ENCODE assay signal across 10 cellular contexts in genomic region chr22:31289335-31289734, GRCh38. TPM values are rescaled to one million over a fixed set of nuclear protein-coding genes. Genes with fewer than 3 reads are reported as not detected.
A peak's percentile ranks its signal among the peaks of the same experiment; 100 is the strongest.
DNase-seq lines count a peak whose midpoint lies in the region; ATAC-seq and TF ChIP-seq lines count a peak whose summit lies in the region.
"Had no signal": no experiment of that assay in that cellular context is flagged by ENCODE, and none has a peak within 500 bp of the region (broad histone marks: within the 10 kb centered on the region; RNA-seq: fewer than 3 reads in every experiment).

No MANE protein-coding gene starts in this region.

- H3K9me2 ChIP-seq in SU-DHL-6 (replicated peaks; ENCODE audit: insufficient read depth, low read length) = no peaks in the 10 kb centered on the region

- H3K4me2 ChIP-seq in SU-DHL-6 (ENCODE audit: low read depth, low read length, poor library complexity, severe bottlenecking) = peak overlapping the region; percentile 100

- H3K36me3 ChIP-seq in SU-DHL-6 (ENCODE audit: low read length) = no peaks in the 10 kb centered on the region
- H3K36me3 ChIP-seq in thymus (ENCODE audit: control insufficient read depth, insufficient read depth) = peaks cover 61% of the 10 kb centered on the region
- H3K36me3 ChIP-seq in MG63 = no peaks in the 10 kb centered on the region

- DNase-seq in activated T-cell treated with anti-CD3 and anti-CD28 coated beads, Interleukin-2, amount 50 U/mL, for 24 hours = no peak
- DNase-seq in activated T-cell treated with anti-CD3 and anti-CD28 coated beads, Interleukin-2, amount 50 U/mL, for 1 hour = no peak
- DNase-seq in HPDE6-E6E7 (ENCODE audit: extremely low spot score) (no peak), MG63 (no peak)
- DNase-seq: endodermal cell, T1000 had no signal

- H3K79me2 ChIP-seq in SU-DHL-6 (ENCODE audit: insufficient read depth, low read length) = no peaks in the 10 kb centered on the region

- H3K27me3 Mint-ChIP-seq in activated T-cell treated with anti-CD3 and anti-CD28 coated beads, Interleukin-2, amount 50 U/mL, for 24 hours = no peaks in the 10 kb centered on the region

- ATAC-seq in HG02840 (IDR thresholded peaks at IDR 0.05; ENCODE audit: low FRiP score, unreplicated experiment) = no peak

- H2AFZ ChIP-seq in SU-DHL-6 (ENCODE audit: low read depth, low read length, severe bottlenecking) = no peak overlapping the region

- peaks cover 86% of the 10 kb centered on the region for H3K4me1 Mint-ChIP-seq in activated T-cell treated with anti-CD3 and anti-CD28 coated beads, Interleukin-2, amount 50 U/mL, for 24 hours (ENCODE audit: low read depth)

- peak overlapping the region; percentile 72 for H3K4me3 ChIP-seq in SU-DHL-6 (ENCODE audit: insufficient read depth, low read length, poor library complexity, severe bottlenecking)
- peak overlapping the region; percentile 100 for H3K4me3 ChIP-seq in thymus (ENCODE audit: low read length)
- no peak overlapping the region for H3K4me3 ChIP-seq in MG63

- no peaks in the 10 kb centered on the region for H3K9me3 ChIP-seq in SU-DHL-6 (ENCODE audit: insufficient read depth, low read length)
- H3K9me3 ChIP-seq in thymus (ENCODE audit: control insufficient read depth) = no peaks in the 10 kb centered on the region
- H3K9me3 ChIP-seq in MG63 = no peaks in the 10 kb centered on the region

- WGBS in thymus = 76% methylated on average over 13 of the region's 13 CpGs

- TF ChIP-seq CTCF in SU-DHL-6 (IDR thresholded peaks at IDR 0.05; ENCODE audit: insufficient read depth, low read length, poor library complexity, severe bottlenecking) = no peak

- peak overlapping the region; percentile 99 for H3K27ac Mint-ChIP-seq in activated T-cell treated with anti-CD3 and anti-CD28 coated beads, Interleukin-2, amount 50 U/mL, for 24 hours
- H3K27ac Mint-ChIP-seq: endodermal cell had no signal

- H3K4me3 Mint-ChIP-seq in activated T-cell treated with anti-CD3 and anti-CD28 coated beads, Interleukin-2, amount 50 U/mL, for 24 hours = peak overlapping the region; percentile 94
- H3K4me3 Mint-ChIP-seq: endodermal cell had no signal

- H3K36me3 Mint-ChIP-seq in activated T-cell treated with anti-CD3 and anti-CD28 coated beads, Interleukin-2, amount 50 U/mL, for 24 hours (ENCODE audit: low read depth) = peaks cover 26% of the 10 kb centered on the region

- peak overlapping the region; percentile 75 for H3K9ac ChIP-seq in SU-DHL-6 (ENCODE audit: low read length)

- H3K27me3 ChIP-seq in SU-DHL-6 (ENCODE audit: low read length) (no peaks in the 10 kb centered on the region), layer of hippocampus (ENCODE audit: control insufficient read depth, insufficient read depth, low read length) (no peaks in the 10 kb centered on the region), thymus (ENCODE audit: control insufficient read depth, insufficient read depth) (no peaks in the 10 kb centered on the region), MG63 (no peaks in the 10 kb centered on the region)

- H3K9me3 Mint-ChIP-seq in activated T-cell treated with anti-CD3 and anti-CD28 coated beads, Interleukin-2, amount 50 U/mL, for 24 hours = no peaks in the 10 kb centered on the region
- H3K9me3 Mint-ChIP-seq: endodermal cell had no signal

- H3F3A ChIP-seq in SU-DHL-6 (ENCODE audit: insufficient read depth) = peaks cover 44% of the 10 kb centered on the region

- peak overlapping the region; percentile 97 for H3K27ac ChIP-seq in SU-DHL-6 (ENCODE audit: low read depth, low read length)
- H3K27ac ChIP-seq in layer of hippocampus (ENCODE audit: low read depth, low read length) = peak overlapping the region; percentile 87
- H3K27ac ChIP-seq in thymus (ENCODE audit: low read depth) = peak overlapping the region; percentile 100

- peaks cover 46% of the 10 kb centered on the region for H3K4me1 ChIP-seq in thymus (ENCODE audit: control insufficient read depth, insufficient read depth, low read length)

- H4K20me1 ChIP-seq in SU-DHL-6 (ENCODE audit: low read depth, low read length) = no peaks in the 10 kb centered on the region

RNA-seq across cellular contexts. Expression of gene PIK3IP1, which starts 3.0 kb away (rescaled TPM):
- 182 TPM for polyA plus RNA-seq in thymus
- total RNA-seq in MG63 (2014; rRNA removed; shearing (Covaris generic); ENCODE audit: low replicate concordance) = 0.17 and 3.7 TPM in 2 replicates

RNA-seq across cellular contexts. Expression of gene PATZ1, which starts 56.8 kb away (rescaled TPM):
- 33.4 TPM for polyA plus RNA-seq in thymus
- 9.0 and 14.6 TPM in 2 replicates for total RNA-seq in MG63 (2014; rRNA removed; shearing (Covaris generic); ENCODE audit: low replicate concordance)
